In the genomic region with DNA sequence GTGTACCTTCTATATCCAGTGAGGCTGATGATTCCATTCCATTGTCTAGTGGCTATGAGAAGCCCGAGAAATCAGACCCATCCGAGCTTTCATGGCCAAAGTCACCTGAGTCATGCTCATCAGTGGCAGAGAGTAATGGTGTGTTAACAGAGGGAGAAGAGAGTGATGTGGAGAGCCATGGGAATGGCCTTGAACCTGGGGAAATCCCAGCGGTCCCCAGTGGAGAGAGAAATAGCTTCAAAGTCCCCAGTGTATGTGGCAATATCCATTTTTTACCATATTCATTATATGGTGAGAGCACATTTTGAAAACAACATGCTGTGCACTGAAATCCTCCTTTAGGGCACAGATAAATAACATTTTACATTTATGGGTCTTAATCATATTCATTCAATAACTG, we compare ENCODE assay signal across 7 cellular contexts.
"Had no signal": no experiment of that assay in that cellular context is flagged by ENCODE, and none has a peak within 500 bp of the region (broad histone marks: within the 10 kb centered on the region; RNA-seq: fewer than 3 reads in every experiment).

No MANE protein-coding gene starts in this region.

- FAIRE-seq: HTR-8/SVneo, K562 had no signal

- ATAC-seq: K562 had no signal

- H3K9ac ChIP-seq: KMS-11 had no signal

- H3K27ac ChIP-seq: HL-60, KMS-11 had no signal

- DNase-seq: IMR-90, KBM-7, KG1 had no signal

- H3K4me3 ChIP-seq: K562 had no signal

- H3K4me2 ChIP-seq: KMS-11 had no signal
